Comparison of ENCODE assay signal across 8 cellular contexts in genomic region chr9:114587345-114588149, GRCh38. TPM values are rescaled to one million over a fixed set of nuclear protein-coding genes. Genes with fewer than 3 reads are reported as not detected.
A peak's percentile ranks its signal among the peaks of the same experiment; 100 is the strongest.
DNase-seq lines count a peak whose midpoint lies in the region; ATAC-seq lines count a peak whose summit lies in the region.

ATP6V1G1 (plus strand) TSS chr9:114587769; CDS start chr9:114587839, 70 bp downstream.

- H3K4me1 Mint-ChIP-seq in activated CD4-positive, alpha-beta T cell treated with anti-CD3 and anti-CD28 coated beads, Interleukin-2, amount 10 ng/mL, durations not matched to agents 24 days and 14 days = peaks cover 43% of the 10 kb centered on the region

- peak within 1 kb of the TSS; percentile 95 for H3K4me2 ChIP-seq in BLaER1

- no peaks in the 10 kb centered on the region for H3K9me3 ChIP-seq in BLaER1

- H3K27ac Mint-ChIP-seq in activated CD4-positive, alpha-beta T cell treated with anti-CD3 and anti-CD28 coated beads, Interleukin-2, amount 10 ng/mL, durations not matched to agents 24 days and 14 days = peak within 1 kb of the TSS; percentile 99

- no peaks in the 10 kb centered on the region for H3K27me3 ChIP-seq in BLaER1

- H3K27me3 Mint-ChIP-seq in activated CD4-positive, alpha-beta T cell treated with anti-CD3 and anti-CD28 coated beads, Interleukin-2, amount 10 ng/mL, durations not matched to agents 24 days and 14 days = peaks cover 4% of the 10 kb centered on the region

- H3K36me3 ChIP-seq in BLaER1 = peaks cover under 1% of the 10 kb centered on the region; the same call in 1 of the 2 replicates

- H3K9ac ChIP-seq in BLaER1 = peak within 1 kb of the TSS; percentile 99

- ATAC-seq in GM19324 (IDR thresholded peaks at IDR 0.05; ENCODE audit: low FRiP score, unreplicated experiment) (peak; percentile 97), HG03469 (IDR thresholded peaks at IDR 0.05; ENCODE audit: unreplicated experiment) (peak; percentile 85), left colon (peak; percentile 93)

- DNase-seq in NCI-H526 treated with DMSO at 0.1 percent for 48 hours (lab: John Stamatoyannopoulos, UW) = peak; percentile 89
- DNase-seq in activated CD4-positive, alpha-beta T cell treated with anti-CD3 and anti-CD28 coated beads, Interleukin-2, amount 10 ng/mL, durations not matched to agents 24 days and 14 days = peak; percentile 100
- DNase-seq in cortex of kidney (lab: John Stamatoyannopoulos, UW) = peak; percentile 79
- DNase-seq in left colon = peak; percentile 100
- DNase-seq in stimulated activated CD4-positive, alpha-beta T cell treated with anti-CD3 and anti-CD28 coated beads, Interleukin-1b, Interleukin-23, amount 100 ng/mL, for 48 hours = peak; percentile 99

- intact Hi-C loops in activated CD4-positive, alpha-beta T cell treated with anti-CD3 and anti-CD28 coated beads, Interleukin-2, amount 10 ng/mL, durations not matched to agents 24 days and 14 days (cut with micrococcal nuclease) = loop anchor here (1.0 to 5.0 kb wide), 6 partner anchors 24 to 240 kb away; partner anchors contain the start of genes TMEM268 and WHRN
- intact Hi-C loops in left colon (cut with DNase I, micrococcal nuclease) = no loop called here

- peak within 1 kb of the TSS; percentile 98 for H3K4me3 Mint-ChIP-seq in activated CD4-positive, alpha-beta T cell treated with anti-CD3 and anti-CD28 coated beads, Interleukin-2, amount 10 ng/mL, durations not matched to agents 24 days and 14 days

- H3K36me3 Mint-ChIP-seq in activated CD4-positive, alpha-beta T cell treated with anti-CD3 and anti-CD28 coated beads, Interleukin-2, amount 10 ng/mL, durations not matched to agents 24 days and 14 days (ENCODE audit: low read depth) = peaks cover 22% of the 10 kb centered on the region

- H3K4me3 ChIP-seq in BLaER1 = peak within 1 kb of the TSS; percentile 95

- H4K20me1 ChIP-seq in BLaER1 = peaks cover 48% of the 10 kb centered on the region

- no peaks in the 10 kb centered on the region for H3K9me3 Mint-ChIP-seq in activated CD4-positive, alpha-beta T cell treated with anti-CD3 and anti-CD28 coated beads, Interleukin-2, amount 10 ng/mL, durations not matched to agents 24 days and 14 days

- H3K27ac ChIP-seq in BLaER1 = peak within 1 kb of the TSS; percentile 96

- peaks cover 48% of the 10 kb centered on the region for H3K4me1 ChIP-seq in BLaER1

RNA-seq across cellular contexts. Expression of gene ATP6V1G1, which starts in this region (rescaled TPM):
- total RNA-seq in activated CD4-positive, alpha-beta T cell treated with anti-CD3 and anti-CD28 coated beads, Interleukin-2, amount 10 ng/mL, durations not matched to agents 24 days and 14 days = 46.7 and 47.1 TPM in 2 replicates
- total RNA-seq in left colon = 10 to 100 TPM; 66.9 to 74.3 TPM

Comparison
In these comparisons a context has a peak if more than half of its experiments do, and no peak if none do; other contexts are left out.
1. Peak in every context shown above with its lines: DNase-seq, ATAC-seq, H3K4me3 ChIP-seq and H3K27ac ChIP-seq.